ENCODE assay signal across 1 cellular context in the genomic region with DNA sequence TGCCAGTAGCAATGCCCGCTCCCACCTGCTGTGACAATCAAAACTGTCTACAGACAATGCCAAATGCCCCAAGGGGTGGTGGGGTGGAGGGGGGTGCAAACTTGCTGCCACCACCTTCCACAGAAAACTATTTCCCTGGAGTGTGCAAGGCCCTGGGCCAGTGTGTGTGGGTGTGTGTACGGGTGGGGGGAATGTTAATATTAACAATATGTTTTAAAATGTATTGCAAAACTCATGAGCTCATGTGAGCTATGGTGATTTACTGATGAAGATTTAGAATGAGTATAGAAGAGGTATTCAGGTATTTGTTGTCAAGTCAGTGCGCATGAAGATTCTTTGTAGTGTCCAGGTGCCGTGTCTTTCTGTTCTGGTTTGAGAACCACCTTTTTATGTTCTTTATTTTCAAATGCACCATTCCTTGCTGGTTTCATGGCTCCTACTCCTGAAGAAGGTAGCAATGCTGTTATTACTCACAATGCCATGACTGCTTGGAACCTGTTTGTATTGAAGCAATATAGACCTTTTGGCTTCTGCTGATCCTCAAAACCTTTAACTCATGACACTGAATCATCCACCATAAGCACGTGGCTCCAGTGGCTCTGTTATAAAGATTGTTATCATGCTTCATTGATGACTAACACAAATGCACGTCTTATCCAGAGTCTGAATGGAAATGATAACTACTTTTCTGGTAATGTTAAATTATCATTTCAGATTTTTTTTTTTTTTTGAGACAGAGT.
TF ChIP-seq lines count a peak whose summit lies in the region.

No MANE protein-coding gene starts in this region.

TF ChIP-seq in K562, 482 proteins besides CTCF, POLR2A, EP300 and RAD21 (continued from another document and continues in another):
- TF ChIP-seq, protein P1, sequence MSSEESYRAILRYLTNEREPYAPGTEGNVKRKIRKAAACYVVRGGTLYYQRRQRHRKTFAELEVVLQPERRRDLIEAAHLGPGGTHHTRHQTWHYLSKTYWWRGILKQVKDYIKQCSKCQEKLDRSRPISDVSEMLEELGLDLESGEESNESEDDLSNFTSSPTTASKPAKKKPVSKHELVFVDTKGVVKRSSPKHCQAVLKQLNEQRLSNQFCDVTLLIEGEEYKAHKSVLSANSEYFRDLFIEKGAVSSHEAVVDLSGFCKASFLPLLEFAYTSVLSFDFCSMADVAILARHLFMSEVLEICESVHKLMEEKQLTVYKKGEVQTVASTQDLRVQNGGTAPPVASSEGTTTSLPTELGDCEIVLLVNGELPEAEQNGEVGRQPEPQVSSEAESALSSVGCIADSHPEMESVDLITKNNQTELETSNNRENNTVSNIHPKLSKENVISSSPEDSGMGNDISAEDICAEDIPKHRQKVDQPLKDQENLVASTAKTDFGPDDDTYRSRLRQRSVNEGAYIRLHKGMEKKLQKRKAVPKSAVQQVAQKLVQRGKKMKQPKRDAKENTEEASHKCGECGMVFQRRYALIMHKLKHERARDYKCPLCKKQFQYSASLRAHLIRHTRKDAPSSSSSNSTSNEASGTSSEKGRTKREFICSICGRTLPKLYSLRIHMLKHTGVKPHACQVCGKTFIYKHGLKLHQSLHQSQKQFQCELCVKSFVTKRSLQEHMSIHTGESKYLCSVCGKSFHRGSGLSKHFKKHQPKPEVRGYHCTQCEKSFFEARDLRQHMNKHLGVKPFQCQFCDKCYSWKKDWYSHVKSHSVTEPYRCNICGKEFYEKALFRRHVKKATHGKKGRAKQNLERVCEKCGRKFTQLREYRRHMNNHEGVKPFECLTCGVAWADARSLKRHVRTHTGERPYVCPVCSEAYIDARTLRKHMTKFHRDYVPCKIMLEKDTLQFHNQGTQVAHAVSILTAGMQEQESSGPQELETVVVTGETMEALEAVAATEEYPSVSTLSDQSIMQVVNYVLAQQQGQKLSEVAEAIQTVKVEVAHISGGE (CRISPR knock-in tag; IDR thresholded peaks at IDR 0.05), result no peak
- TF ChIP-seq BHLHE40 (IDR thresholded peaks at IDR 0.05; ENCODE audit: low read length) (peak; percentile 54; the same call in 1 of the 2 replicates), HEY1 (CRISPR knock-in tag; IDR thresholded peaks at IDR 0.05; ENCODE audit: borderline replicate concordance) (0 out of 2 replicates have a peak, but pooled peaks have one; percentile 23), SPI1 (IDR thresholded peaks at IDR 0.05; ENCODE audit: borderline replicate concordance, low read depth, low read length) (no peak), CBFA2T3 (IDR thresholded peaks at IDR 0.05) (peak; percentile 9; the same call in 1 of the 2 replicates), MYC (IDR thresholded peaks at IDR 0.05; ENCODE audit: low read depth, low read length) (peak; percentile 62; the same call in 1 of the 2 replicates), MYC (CRISPR knock-in tag; IDR thresholded peaks at IDR 0.05; ENCODE audit: borderline replicate concordance, low read depth) (no peak), FOSL1 (tag; conservative IDR thresholded peaks at IDR 0.05) (peak; percentile 99), JUN (IDR thresholded peaks at IDR 0.05; ENCODE audit: borderline replicate concordance, low read depth, low read length) (peak; percentile 87), JUN (CRISPR knock-in tag; IDR thresholded peaks at IDR 0.05; ENCODE audit: borderline replicate concordance) (no peak), PHTF2 (CRISPR knock-in tag; IDR thresholded peaks at IDR 0.05) (no peak), C11orf30 (IDR thresholded peaks at IDR 0.05; ENCODE audit: low read depth) (no peak), L3MBTL2 (IDR thresholded peaks at IDR 0.05) (peak; percentile 80), SOX6 (IDR thresholded peaks at IDR 0.05) (no peak)
- TF ChIP-seq, protein P2, sequence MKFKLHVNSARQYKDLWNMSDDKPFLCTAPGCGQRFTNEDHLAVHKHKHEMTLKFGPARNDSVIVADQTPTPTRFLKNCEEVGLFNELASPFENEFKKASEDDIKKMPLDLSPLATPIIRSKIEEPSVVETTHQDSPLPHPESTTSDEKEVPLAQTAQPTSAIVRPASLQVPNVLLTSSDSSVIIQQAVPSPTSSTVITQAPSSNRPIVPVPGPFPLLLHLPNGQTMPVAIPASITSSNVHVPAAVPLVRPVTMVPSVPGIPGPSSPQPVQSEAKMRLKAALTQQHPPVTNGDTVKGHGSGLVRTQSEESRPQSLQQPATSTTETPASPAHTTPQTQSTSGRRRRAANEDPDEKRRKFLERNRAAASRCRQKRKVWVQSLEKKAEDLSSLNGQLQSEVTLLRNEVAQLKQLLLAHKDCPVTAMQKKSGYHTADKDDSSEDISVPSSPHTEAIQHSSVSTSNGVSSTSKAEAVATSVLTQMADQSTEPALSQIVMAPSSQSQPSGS (CRISPR knock-in tag; IDR thresholded peaks at IDR 0.05), result no peak
- TF ChIP-seq, protein P3, sequence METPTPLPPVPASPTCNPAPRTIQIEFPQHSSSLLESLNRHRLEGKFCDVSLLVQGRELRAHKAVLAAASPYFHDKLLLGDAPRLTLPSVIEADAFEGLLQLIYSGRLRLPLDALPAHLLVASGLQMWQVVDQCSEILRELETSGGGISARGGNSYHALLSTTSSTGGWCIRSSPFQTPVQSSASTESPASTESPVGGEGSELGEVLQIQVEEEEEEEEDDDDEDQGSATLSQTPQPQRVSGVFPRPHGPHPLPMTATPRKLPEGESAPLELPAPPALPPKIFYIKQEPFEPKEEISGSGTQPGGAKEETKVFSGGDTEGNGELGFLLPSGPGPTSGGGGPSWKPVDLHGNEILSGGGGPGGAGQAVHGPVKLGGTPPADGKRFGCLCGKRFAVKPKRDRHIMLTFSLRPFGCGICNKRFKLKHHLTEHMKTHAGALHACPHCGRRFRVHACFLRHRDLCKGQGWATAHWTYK (CRISPR knock-in tag; IDR thresholded peaks at IDR 0.05), result peak; percentile 96
- TF ChIP-seq, protein P4, sequence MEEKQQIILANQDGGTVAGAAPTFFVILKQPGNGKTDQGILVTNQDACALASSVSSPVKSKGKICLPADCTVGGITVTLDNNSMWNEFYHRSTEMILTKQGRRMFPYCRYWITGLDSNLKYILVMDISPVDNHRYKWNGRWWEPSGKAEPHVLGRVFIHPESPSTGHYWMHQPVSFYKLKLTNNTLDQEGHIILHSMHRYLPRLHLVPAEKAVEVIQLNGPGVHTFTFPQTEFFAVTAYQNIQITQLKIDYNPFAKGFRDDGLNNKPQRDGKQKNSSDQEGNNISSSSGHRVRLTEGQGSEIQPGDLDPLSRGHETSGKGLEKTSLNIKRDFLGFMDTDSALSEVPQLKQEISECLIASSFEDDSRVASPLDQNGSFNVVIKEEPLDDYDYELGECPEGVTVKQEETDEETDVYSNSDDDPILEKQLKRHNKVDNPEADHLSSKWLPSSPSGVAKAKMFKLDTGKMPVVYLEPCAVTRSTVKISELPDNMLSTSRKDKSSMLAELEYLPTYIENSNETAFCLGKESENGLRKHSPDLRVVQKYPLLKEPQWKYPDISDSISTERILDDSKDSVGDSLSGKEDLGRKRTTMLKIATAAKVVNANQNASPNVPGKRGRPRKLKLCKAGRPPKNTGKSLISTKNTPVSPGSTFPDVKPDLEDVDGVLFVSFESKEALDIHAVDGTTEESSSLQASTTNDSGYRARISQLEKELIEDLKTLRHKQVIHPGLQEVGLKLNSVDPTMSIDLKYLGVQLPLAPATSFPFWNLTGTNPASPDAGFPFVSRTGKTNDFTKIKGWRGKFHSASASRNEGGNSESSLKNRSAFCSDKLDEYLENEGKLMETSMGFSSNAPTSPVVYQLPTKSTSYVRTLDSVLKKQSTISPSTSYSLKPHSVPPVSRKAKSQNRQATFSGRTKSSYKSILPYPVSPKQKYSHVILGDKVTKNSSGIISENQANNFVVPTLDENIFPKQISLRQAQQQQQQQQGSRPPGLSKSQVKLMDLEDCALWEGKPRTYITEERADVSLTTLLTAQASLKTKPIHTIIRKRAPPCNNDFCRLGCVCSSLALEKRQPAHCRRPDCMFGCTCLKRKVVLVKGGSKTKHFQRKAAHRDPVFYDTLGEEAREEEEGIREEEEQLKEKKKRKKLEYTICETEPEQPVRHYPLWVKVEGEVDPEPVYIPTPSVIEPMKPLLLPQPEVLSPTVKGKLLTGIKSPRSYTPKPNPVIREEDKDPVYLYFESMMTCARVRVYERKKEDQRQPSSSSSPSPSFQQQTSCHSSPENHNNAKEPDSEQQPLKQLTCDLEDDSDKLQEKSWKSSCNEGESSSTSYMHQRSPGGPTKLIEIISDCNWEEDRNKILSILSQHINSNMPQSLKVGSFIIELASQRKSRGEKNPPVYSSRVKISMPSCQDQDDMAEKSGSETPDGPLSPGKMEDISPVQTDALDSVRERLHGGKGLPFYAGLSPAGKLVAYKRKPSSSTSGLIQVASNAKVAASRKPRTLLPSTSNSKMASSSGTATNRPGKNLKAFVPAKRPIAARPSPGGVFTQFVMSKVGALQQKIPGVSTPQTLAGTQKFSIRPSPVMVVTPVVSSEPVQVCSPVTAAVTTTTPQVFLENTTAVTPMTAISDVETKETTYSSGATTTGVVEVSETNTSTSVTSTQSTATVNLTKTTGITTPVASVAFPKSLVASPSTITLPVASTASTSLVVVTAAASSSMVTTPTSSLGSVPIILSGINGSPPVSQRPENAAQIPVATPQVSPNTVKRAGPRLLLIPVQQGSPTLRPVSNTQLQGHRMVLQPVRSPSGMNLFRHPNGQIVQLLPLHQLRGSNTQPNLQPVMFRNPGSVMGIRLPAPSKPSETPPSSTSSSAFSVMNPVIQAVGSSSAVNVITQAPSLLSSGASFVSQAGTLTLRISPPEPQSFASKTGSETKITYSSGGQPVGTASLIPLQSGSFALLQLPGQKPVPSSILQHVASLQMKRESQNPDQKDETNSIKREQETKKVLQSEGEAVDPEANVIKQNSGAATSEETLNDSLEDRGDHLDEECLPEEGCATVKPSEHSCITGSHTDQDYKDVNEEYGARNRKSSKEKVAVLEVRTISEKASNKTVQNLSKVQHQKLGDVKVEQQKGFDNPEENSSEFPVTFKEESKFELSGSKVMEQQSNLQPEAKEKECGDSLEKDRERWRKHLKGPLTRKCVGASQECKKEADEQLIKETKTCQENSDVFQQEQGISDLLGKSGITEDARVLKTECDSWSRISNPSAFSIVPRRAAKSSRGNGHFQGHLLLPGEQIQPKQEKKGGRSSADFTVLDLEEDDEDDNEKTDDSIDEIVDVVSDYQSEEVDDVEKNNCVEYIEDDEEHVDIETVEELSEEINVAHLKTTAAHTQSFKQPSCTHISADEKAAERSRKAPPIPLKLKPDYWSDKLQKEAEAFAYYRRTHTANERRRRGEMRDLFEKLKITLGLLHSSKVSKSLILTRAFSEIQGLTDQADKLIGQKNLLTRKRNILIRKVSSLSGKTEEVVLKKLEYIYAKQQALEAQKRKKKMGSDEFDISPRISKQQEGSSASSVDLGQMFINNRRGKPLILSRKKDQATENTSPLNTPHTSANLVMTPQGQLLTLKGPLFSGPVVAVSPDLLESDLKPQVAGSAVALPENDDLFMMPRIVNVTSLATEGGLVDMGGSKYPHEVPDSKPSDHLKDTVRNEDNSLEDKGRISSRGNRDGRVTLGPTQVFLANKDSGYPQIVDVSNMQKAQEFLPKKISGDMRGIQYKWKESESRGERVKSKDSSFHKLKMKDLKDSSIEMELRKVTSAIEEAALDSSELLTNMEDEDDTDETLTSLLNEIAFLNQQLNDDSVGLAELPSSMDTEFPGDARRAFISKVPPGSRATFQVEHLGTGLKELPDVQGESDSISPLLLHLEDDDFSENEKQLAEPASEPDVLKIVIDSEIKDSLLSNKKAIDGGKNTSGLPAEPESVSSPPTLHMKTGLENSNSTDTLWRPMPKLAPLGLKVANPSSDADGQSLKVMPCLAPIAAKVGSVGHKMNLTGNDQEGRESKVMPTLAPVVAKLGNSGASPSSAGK (IDR thresholded peaks at IDR 0.05), result peak; percentile 53
- TF ChIP-seq, protein P5, sequence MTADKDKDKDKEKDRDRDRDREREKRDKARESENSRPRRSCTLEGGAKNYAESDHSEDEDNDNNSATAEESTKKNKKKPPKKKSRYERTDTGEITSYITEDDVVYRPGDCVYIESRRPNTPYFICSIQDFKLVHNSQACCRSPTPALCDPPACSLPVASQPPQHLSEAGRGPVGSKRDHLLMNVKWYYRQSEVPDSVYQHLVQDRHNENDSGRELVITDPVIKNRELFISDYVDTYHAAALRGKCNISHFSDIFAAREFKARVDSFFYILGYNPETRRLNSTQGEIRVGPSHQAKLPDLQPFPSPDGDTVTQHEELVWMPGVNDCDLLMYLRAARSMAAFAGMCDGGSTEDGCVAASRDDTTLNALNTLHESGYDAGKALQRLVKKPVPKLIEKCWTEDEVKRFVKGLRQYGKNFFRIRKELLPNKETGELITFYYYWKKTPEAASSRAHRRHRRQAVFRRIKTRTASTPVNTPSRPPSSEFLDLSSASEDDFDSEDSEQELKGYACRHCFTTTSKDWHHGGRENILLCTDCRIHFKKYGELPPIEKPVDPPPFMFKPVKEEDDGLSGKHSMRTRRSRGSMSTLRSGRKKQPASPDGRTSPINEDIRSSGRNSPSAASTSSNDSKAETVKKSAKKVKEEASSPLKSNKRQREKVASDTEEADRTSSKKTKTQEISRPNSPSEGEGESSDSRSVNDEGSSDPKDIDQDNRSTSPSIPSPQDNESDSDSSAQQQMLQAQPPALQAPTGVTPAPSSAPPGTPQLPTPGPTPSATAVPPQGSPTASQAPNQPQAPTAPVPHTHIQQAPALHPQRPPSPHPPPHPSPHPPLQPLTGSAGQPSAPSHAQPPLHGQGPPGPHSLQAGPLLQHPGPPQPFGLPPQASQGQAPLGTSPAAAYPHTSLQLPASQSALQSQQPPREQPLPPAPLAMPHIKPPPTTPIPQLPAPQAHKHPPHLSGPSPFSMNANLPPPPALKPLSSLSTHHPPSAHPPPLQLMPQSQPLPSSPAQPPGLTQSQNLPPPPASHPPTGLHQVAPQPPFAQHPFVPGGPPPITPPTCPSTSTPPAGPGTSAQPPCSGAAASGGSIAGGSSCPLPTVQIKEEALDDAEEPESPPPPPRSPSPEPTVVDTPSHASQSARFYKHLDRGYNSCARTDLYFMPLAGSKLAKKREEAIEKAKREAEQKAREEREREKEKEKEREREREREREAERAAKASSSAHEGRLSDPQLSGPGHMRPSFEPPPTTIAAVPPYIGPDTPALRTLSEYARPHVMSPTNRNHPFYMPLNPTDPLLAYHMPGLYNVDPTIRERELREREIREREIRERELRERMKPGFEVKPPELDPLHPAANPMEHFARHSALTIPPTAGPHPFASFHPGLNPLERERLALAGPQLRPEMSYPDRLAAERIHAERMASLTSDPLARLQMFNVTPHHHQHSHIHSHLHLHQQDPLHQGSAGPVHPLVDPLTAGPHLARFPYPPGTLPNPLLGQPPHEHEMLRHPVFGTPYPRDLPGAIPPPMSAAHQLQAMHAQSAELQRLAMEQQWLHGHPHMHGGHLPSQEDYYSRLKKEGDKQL (CRISPR knock-in tag; IDR thresholded peaks at IDR 0.05; ENCODE audit: borderline replicate concordance), result no peak
- TF ChIP-seq, protein P6, sequence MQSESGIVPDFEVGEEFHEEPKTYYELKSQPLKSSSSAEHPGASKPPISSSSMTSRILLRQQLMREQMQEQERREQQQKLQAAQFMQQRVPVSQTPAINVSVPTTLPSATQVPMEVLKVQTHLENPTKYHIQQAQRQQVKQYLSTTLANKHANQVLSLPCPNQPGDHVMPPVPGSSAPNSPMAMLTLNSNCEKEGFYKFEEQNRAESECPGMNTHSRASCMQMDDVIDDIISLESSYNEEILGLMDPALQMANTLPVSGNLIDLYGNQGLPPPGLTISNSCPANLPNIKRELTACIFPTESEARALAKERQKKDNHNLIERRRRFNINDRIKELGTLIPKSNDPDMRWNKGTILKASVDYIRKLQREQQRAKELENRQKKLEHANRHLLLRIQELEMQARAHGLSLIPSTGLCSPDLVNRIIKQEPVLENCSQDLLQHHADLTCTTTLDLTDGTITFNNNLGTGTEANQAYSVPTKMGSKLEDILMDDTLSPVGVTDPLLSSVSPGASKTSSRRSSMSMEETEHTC (IDR thresholded peaks at IDR 0.05), result peak; percentile 43; the same call in 1 of the 2 replicates
